In genomic region chr3:130097690-130098638, GRCh38 we compare ENCODE assay signal across 8 cellular contexts. TPM values are rescaled to one million over a fixed set of nuclear protein-coding genes. Genes with fewer than 3 reads are reported as not detected.
A peak's percentile ranks its signal among the peaks of the same experiment; 100 is the strongest.
DNase-seq lines count a peak whose midpoint lies in the region; ATAC-seq and TF ChIP-seq lines count a peak whose summit lies in the region.
"Not testable (repeated sequence)": the region's sequence is repeated elsewhere in the genome, so short reads cannot be mapped to it uniquely, and the experiment has no call there.

No MANE protein-coding gene starts in this region.

- H3K9me3 Mint-ChIP-seq in CD8-positive, alpha-beta memory T cell; stimulated activated naive CD8-positive, alpha-beta T cell treated with anti-CD3 and anti-CD28 coated beads, Interleukin-15, amount 100 ng/mL, for 72 hours: not testable (repeated sequence)

- CTCF ChIA-PET in CD8-positive, alpha-beta memory T cell (lab: Charles Lee) = interaction anchor here (1.3 kb wide), 1 partner anchor 72 kb away, joined by 3 read pairs; no protein-coding TSS in a partner anchor

- not testable (repeated sequence) for H3K4me2 ChIP-seq in Karpas-422 (ENCODE audit: low read depth, low read length, poor library complexity, severe bottlenecking); osteoblast (ENCODE audit: insufficient read depth, low read length)

- DNase-seq in CD8-positive, alpha-beta memory T cell = peak in 4 of 5 donors; percentile 30 to 69 (median 38)
- DNase-seq in Karpas-422 (peak; percentile 56), SK-MEL-5 (ENCODE audit: low read depth, low spot score) (peak; percentile 32), dorsolateral prefrontal cortex (peak in 5 of 10 donors; percentile 62 to 78 (median 75))
- peak; percentile 25 for DNase-seq in activated effector memory CD4-positive, alpha-beta T cell treated with Interleukin-2 at 50 U/mL for 16 hours
- not testable (repeated sequence) for DNase-seq in right atrium auricular region (ENCODE audit: low spot score); osteoblast (ENCODE audit: insufficient read length, low spot score, missing footprints)
- DNase-seq in stimulated activated naive CD8-positive, alpha-beta T cell treated with anti-CD3 and anti-CD28 coated beads, Interleukin-15, amount 100 ng/mL, for 72 hours = peak; percentile 49 to 59

- H3K4me3 ChIP-seq in CD8-positive, alpha-beta memory T cell (ENCODE audit: low read length); Karpas-422 (ENCODE audit: low read length); dorsolateral prefrontal cortex; right atrium auricular region; osteoblast (ENCODE audit: insufficient read depth, low read length): not testable (repeated sequence)

- H2AFZ ChIP-seq in Karpas-422 (ENCODE audit: low read length); osteoblast (ENCODE audit: low read length): not testable (repeated sequence)

- not testable (repeated sequence) for H3K36me3 Mint-ChIP-seq in CD8-positive, alpha-beta memory T cell

- H3K27me3 Mint-ChIP-seq in CD8-positive, alpha-beta memory T cell; stimulated activated naive CD8-positive, alpha-beta T cell treated with anti-CD3 and anti-CD28 coated beads, Interleukin-15, amount 100 ng/mL, for 72 hours: not testable (repeated sequence)

- peaks cover 17 to 31% (median 24%) of the 10 kb centered on the region in 3 donors for H3K4me1 Mint-ChIP-seq in CD8-positive, alpha-beta memory T cell
- peaks cover 49% of the 10 kb centered on the region for H3K4me1 Mint-ChIP-seq in stimulated activated naive CD8-positive, alpha-beta T cell treated with anti-CD3 and anti-CD28 coated beads, Interleukin-15, amount 100 ng/mL, for 72 hours

- H3K27ac Mint-ChIP-seq in CD8-positive, alpha-beta memory T cell = peak overlapping the region in 1 of 8 donors; percentile 32
- peak overlapping the region in 1 of 2 donors; percentile 61 for H3K27ac Mint-ChIP-seq in stimulated activated naive CD8-positive, alpha-beta T cell treated with anti-CD3 and anti-CD28 coated beads, Interleukin-15, amount 100 ng/mL, for 72 hours

- not testable (repeated sequence) for ATAC-seq in stimulated activated naive CD8-positive, alpha-beta T cell treated with anti-CD3 and anti-CD28 coated beads, Interleukin-15, amount 100 ng/mL, for 72 hours

- TF ChIP-seq CTCF in dorsolateral prefrontal cortex (IDR thresholded peaks at IDR 0.05 in 54 of 56, conservative IDR thresholded peaks at IDR 0.05 in 2 of 56; ENCODE audit: low read depth in 1 of 56, partially characterized antibody in 56 of 56) = peak in 54 of 56 donors; percentile 24 to 77 (median 58)
- TF ChIP-seq CTCF in right atrium auricular region (IDR thresholded peaks at IDR 0.05) = peak; percentile 22 to 62
- TF ChIP-seq CTCF in osteoblast (IDR thresholded peaks at IDR 0.05; ENCODE audit: extremely low read depth, low read depth, low read length) = peak; percentile 50

- H3K27me3 ChIP-seq in CD8-positive, alpha-beta memory T cell (ENCODE audit: insufficient read depth, low read length, poor library complexity, severe bottlenecking); Karpas-422 (ENCODE audit: low read length); dorsolateral prefrontal cortex; right atrium auricular region; osteoblast (ENCODE audit: insufficient read depth, low read length): not testable (repeated sequence)

- H4K20me1 ChIP-seq in Karpas-422 (ENCODE audit: insufficient read depth, low read depth, low read length); osteoblast (ENCODE audit: insufficient read depth, low read length): not testable (repeated sequence)

- in situ Hi-C loops in SK-MEL-5 (cut with HindIII; ENCODE audit: low pct_unique_long_range_greater_than_20kb, low sequenced_read_pairs) = not testable (repeated sequence)

- not testable (repeated sequence) for H3K4me3 Mint-ChIP-seq in CD8-positive, alpha-beta memory T cell; stimulated activated naive CD8-positive, alpha-beta T cell treated with anti-CD3 and anti-CD28 coated beads, Interleukin-15, amount 100 ng/mL, for 72 hours

- intact Hi-C loops in dorsolateral prefrontal cortex (cut with DNase I) = loop anchor here (2.0 to 10.0 kb wide), 4 partner anchors 155 to 471 kb away; no protein-coding TSS in a partner anchor

- not testable (repeated sequence) for H3K9me2 ChIP-seq in Karpas-422 (replicated peaks; ENCODE audit: insufficient read depth, low read length)

- not testable (repeated sequence) for H3K9me3 ChIP-seq in CD8-positive, alpha-beta memory T cell (ENCODE audit: low read length); Karpas-422 (ENCODE audit: low read length); right atrium auricular region; osteoblast (ENCODE audit: low read depth, low read length)

- POLR2A ChIA-PET in CD8-positive, alpha-beta memory T cell (lab: Charles Lee) = not testable (repeated sequence)

- not testable (repeated sequence) for H3K79me2 ChIP-seq in Karpas-422 (ENCODE audit: low read length); osteoblast (ENCODE audit: insufficient read depth, low read length)

- not testable (repeated sequence) for H3K36me3 ChIP-seq in CD8-positive, alpha-beta memory T cell (ENCODE audit: insufficient read depth, low read length); Karpas-422 (ENCODE audit: insufficient read depth, low read length); right atrium auricular region; osteoblast (ENCODE audit: insufficient read depth, low read length)

- not testable (repeated sequence) for H3K27ac ChIP-seq in CD8-positive, alpha-beta memory T cell (ENCODE audit: low read depth, low read length); Karpas-422 (ENCODE audit: low read length); dorsolateral prefrontal cortex; right atrium auricular region
- H3K27ac ChIP-seq in osteoblast (ENCODE audit: low read depth, low read length) = peak overlapping the region; percentile 84

- not testable (repeated sequence) for H3K9ac ChIP-seq in Karpas-422 (ENCODE audit: low read length)

- not testable (repeated sequence) for H3K4me1 ChIP-seq in CD8-positive, alpha-beta memory T cell (ENCODE audit: insufficient read depth, low read length); right atrium auricular region
- H3K4me1 ChIP-seq in Karpas-422 (ENCODE audit: low read length) (peaks cover 10% of the 10 kb centered on the region), osteoblast (ENCODE audit: insufficient read depth, low read length) (peaks cover 18% of the 10 kb centered on the region)

RNA-seq across cellular contexts. Expression of gene ALG1L2, which starts 16.3 kb away (rescaled TPM):
- total RNA-seq in CD8-positive, alpha-beta memory T cell = 1 to 10 TPM in 1 of 2 experiments, not detected in 1; 1.1 TPM
- 0.43 TPM for polyA plus RNA-seq in CD8-positive, alpha-beta memory T cell
- not detected in 2 replicates for total RNA-seq in Karpas-422 (2014; rRNA removed; shearing (Covaris generic); ENCODE audit: low replicate concordance)
- total RNA-seq in SK-MEL-5 (2014; rRNA removed; shearing (Covaris generic)) = not detected in 2 replicates
- polyA plus RNA-seq in SK-MEL-5 (2015; cell fraction: cytosol; rRNA removed) = not detected in 2 replicates
- 2.8 TPM in 1 of 2 replicates, not detected in the other for polyA plus RNA-seq in SK-MEL-5 (2015; cell fraction: nucleus; rRNA removed)
- total RNA-seq in dorsolateral prefrontal cortex (10 to 100 TPM in 2 of 120 experiments, 1 to 10 TPM in 110, under 1 TPM in 4, not detected in 4; 0.90 to 11.9 (median 3.0) TPM), right atrium auricular region (not detected), osteoblast (0.29 TPM in 1 of 2 replicates, not detected in the other)
